Comparison of ENCODE assay signal across 1 cellular context in genomic region chr17:56909742-56910508, GRCh38.
TF ChIP-seq lines count a peak whose summit lies in the region.

No MANE protein-coding gene starts in this region.

TF ChIP-seq in K562, 482 proteins besides CTCF, POLR2A, EP300 and RAD21 (continued from another document):
- no peak for TF ChIP-seq LCOR (CRISPR knock-in tag; IDR thresholded peaks at IDR 0.05)
- no peak for TF ChIP-seq IFI16 (CRISPR knock-in tag; IDR thresholded peaks at IDR 0.05)
- no peak for TF ChIP-seq ZBTB11 (CRISPR knock-in tag; IDR thresholded peaks at IDR 0.05)
- peak; percentile 87; the same call in 1 of the 2 replicates for TF ChIP-seq ZNF165 (CRISPR knock-in tag; IDR thresholded peaks at IDR 0.05; ENCODE audit: borderline replicate concordance)
- peak; percentile 69; the same call in 1 of the 2 replicates for TF ChIP-seq TFAP4 (CRISPR knock-in tag; IDR thresholded peaks at IDR 0.05; ENCODE audit: borderline replicate concordance)
- TF ChIP-seq KDM5B (IDR thresholded peaks at IDR 0.05; ENCODE audit: insufficient replicate concordance, low read depth, low read length) = no peak
- 0 out of 2 replicates have a peak, but pooled peaks have one; percentile 37 for TF ChIP-seq SPI1 (IDR thresholded peaks at IDR 0.05; ENCODE audit: borderline replicate concordance, low read depth, low read length)
- peak; percentile 67 to 80 for TF ChIP-seq MNT (conservative IDR thresholded peaks at IDR 0.05)
- no peak for TF ChIP-seq ZBTB43 (CRISPR knock-in tag; IDR thresholded peaks at IDR 0.05)
- TF ChIP-seq, protein P1, sequence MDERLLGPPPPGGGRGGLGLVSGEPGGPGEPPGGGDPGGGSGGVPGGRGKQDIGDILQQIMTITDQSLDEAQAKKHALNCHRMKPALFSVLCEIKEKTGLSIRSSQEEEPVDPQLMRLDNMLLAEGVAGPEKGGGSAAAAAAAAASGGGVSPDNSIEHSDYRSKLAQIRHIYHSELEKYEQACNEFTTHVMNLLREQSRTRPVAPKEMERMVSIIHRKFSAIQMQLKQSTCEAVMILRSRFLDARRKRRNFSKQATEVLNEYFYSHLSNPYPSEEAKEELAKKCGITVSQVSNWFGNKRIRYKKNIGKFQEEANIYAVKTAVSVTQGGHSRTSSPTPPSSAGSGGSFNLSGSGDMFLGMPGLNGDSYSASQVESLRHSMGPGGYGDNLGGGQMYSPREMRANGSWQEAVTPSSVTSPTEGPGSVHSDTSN (CRISPR knock-in tag; IDR thresholded peaks at IDR 0.05; ENCODE audit: low read depth) = no peak
- TF ChIP-seq, protein P1 (tag; conservative IDR thresholded peaks at IDR 0.05; ENCODE audit: low read depth) = 0 out of 2 replicates have a peak, but pooled peaks have one; percentile 5
- TF ChIP-seq ARID1B (IDR thresholded peaks at IDR 0.05) = peak; percentile 65
- TF ChIP-seq ZNF324 (CRISPR knock-in tag; IDR thresholded peaks at IDR 0.05) = peak; percentile 32; the same call in 1 of the 2 replicates
- TF ChIP-seq, protein P2, sequence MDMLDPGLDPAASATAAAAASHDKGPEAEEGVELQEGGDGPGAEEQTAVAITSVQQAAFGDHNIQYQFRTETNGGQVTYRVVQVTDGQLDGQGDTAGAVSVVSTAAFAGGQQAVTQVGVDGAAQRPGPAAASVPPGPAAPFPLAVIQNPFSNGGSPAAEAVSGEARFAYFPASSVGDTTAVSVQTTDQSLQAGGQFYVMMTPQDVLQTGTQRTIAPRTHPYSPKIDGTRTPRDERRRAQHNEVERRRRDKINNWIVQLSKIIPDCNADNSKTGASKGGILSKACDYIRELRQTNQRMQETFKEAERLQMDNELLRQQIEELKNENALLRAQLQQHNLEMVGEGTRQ (CRISPR knock-in tag; IDR thresholded peaks at IDR 0.05) = peak; percentile 75
- no peak for TF ChIP-seq HDAC8 (tag; IDR thresholded peaks at IDR 0.05)
- TF ChIP-seq GTF2F1 (IDR thresholded peaks at IDR 0.05; ENCODE audit: low read depth, low read length) = no peak
- no peak for TF ChIP-seq MCM5 (IDR thresholded peaks at IDR 0.05; ENCODE audit: low read depth)
- no peak for TF ChIP-seq SMAD2 (IDR thresholded peaks at IDR 0.05; ENCODE audit: low read depth, low read length)
